8 cellular contexts compared by ENCODE assay signal in genomic region chr3:72722930-72723726, GRCh38.
DNase-seq lines count a peak whose midpoint lies in the region; ATAC-seq and TF ChIP-seq lines count a peak whose summit lies in the region.

No MANE protein-coding gene starts in this region.

- H3K27ac Mint-ChIP-seq in activated T-cell treated with anti-CD3 and anti-CD28 coated beads, Interleukin-2, amount 50 U/mL, for 72 hours: peak overlapping the region; percentile 2

- H3K9me3 ChIP-seq in thyroid gland: no peaks in the 10 kb centered on the region
- H3K9me3 ChIP-seq in OCI-LY7 (ENCODE audit: low read length): no peaks in the 10 kb centered on the region

- H3K4me3 ChIP-seq in thyroid gland (replicated peaks in 1 of 3) (no peak overlapping the region), OCI-LY7 (ENCODE audit: low read depth, low read length, poor library complexity, severe bottlenecking) (no peak overlapping the region)

- H3K4me1 Mint-ChIP-seq in activated T-cell treated with anti-CD3 and anti-CD28 coated beads, Interleukin-2, amount 50 U/mL, for 72 hours (ENCODE audit: low read depth): peaks cover 31% of the 10 kb centered on the region

- H3K27me3 ChIP-seq in thyroid gland: no peaks in the 10 kb centered on the region

- BruUV-seq in OCI-LY7 (replicated peaks; lab: Mats Ljungman, UMichigan): no TSS peak

- no peaks in the 10 kb centered on the region for H3K27me3 Mint-ChIP-seq in activated T-cell treated with anti-CD3 and anti-CD28 coated beads, Interleukin-2, amount 50 U/mL, for 72 hours (ENCODE audit: low read depth)

- no peaks in the 10 kb centered on the region for H3K4me1 ChIP-seq in thyroid gland
- H3K4me1 ChIP-seq in OCI-LY7 (ENCODE audit: insufficient read depth, low read length, poor library complexity, severe bottlenecking): no peaks in the 10 kb centered on the region

- H3K36me3 ChIP-seq in thyroid gland: no peaks in the 10 kb centered on the region
- H3K36me3 ChIP-seq in OCI-LY7 (ENCODE audit: insufficient read depth, low read length): no peaks in the 10 kb centered on the region

- H4K20me1 ChIP-seq in OCI-LY7 (ENCODE audit: insufficient read depth, low read length): no peaks in the 10 kb centered on the region

- CTCF ChIA-PET in OCI-LY7 (lab: Charles Lee; ENCODE audit: unreplicated experiment): no interaction called here

- POLR2A ChIA-PET in OCI-LY7 (lab: Charles Lee): interaction anchor here (0.7 to 1.1 kb wide), 3 partner anchors 15 to 442 kb away, joined by 3 to 5 read pairs (median 3); no protein-coding TSS in a partner anchor

- intact Hi-C loops in thyroid gland (cut with DNase I): no loop called here
- intact Hi-C loops in OCI-LY7 (cut with micrococcal nuclease; ENCODE audit: unreplicated experiment): no loop called here

- peak; percentile 55 for ATAC-seq in GM21381 (IDR thresholded peaks at IDR 0.05; ENCODE audit: unreplicated experiment)
- peak; percentile 94 to 95 for ATAC-seq in activated T-cell treated with anti-CD3 and anti-CD28 coated beads, Interleukin-2, amount 50 U/mL, for 72 hours (replicated peaks in 1 of 2)

- peak; percentile 47 for DNase-seq in AG20443 (ENCODE audit: low spot score)
- peak; percentile 21 to 40 for DNase-seq in activated T-cell treated with anti-CD3 and anti-CD28 coated beads, Interleukin-2, amount 50 U/mL, for 72 hours
- peak; percentile 84 for DNase-seq in iris pigment epithelial cell (ENCODE audit: low read depth)
- DNase-seq in NOMO-1 treated with dmso at 0.1 percent for 144 hours (lab: John Stamatoyannopoulos, UW; ENCODE audit: unreplicated experiment): no peak
- no peak for DNase-seq in NCI-H526 treated with DMSO at 0.1 percent for 48 hours (lab: John Stamatoyannopoulos, UW)
- no peak for DNase-seq in thyroid gland
- DNase-seq in OCI-LY7 (ENCODE audit: low spot score): no peak

- H3K4me2 ChIP-seq in OCI-LY7 (ENCODE audit: low read length): no peak overlapping the region

- 62 to 64% methylated on average over 8 of the region's 8 CpGs for WGBS in thyroid gland, 2 donors

- no peaks in the 10 kb centered on the region for H3K36me3 Mint-ChIP-seq in activated T-cell treated with anti-CD3 and anti-CD28 coated beads, Interleukin-2, amount 50 U/mL, for 72 hours (ENCODE audit: insufficient read depth in 2 of 2)

- no peak overlapping the region for H2AFZ ChIP-seq in OCI-LY7 (ENCODE audit: low read length)

- H3K9me3 Mint-ChIP-seq in activated T-cell treated with anti-CD3 and anti-CD28 coated beads, Interleukin-2, amount 50 U/mL, for 72 hours: no peaks in the 10 kb centered on the region

- H3K9me2 ChIP-seq in OCI-LY7 (ENCODE audit: insufficient read depth, low read length): no peaks in the 10 kb centered on the region

- no peak for TF ChIP-seq POLR2A in thyroid gland (IDR thresholded peaks at IDR 0.05)

- H3K27ac ChIP-seq in thyroid gland (no peak overlapping the region), OCI-LY7 (ENCODE audit: low read depth, low read length, poor library complexity, severe bottlenecking) (no peak overlapping the region)

- peak overlapping the region; percentile 4 to 44 for H3K4me3 Mint-ChIP-seq in activated T-cell treated with anti-CD3 and anti-CD28 coated beads, Interleukin-2, amount 50 U/mL, for 72 hours

- TF ChIP-seq CTCF in thyroid gland (IDR thresholded peaks at IDR 0.05) (no peak), OCI-LY7 (conservative IDR thresholded peaks at IDR 0.05; ENCODE audit: low read length) (no peak)

- H3K79me2 ChIP-seq in OCI-LY7 (ENCODE audit: insufficient read depth, low read depth, low read length): no peaks in the 10 kb centered on the region

Comparison
In these comparisons a context has a peak if more than half of its experiments do, and no peak if none do; other contexts are left out.
1. DNase-seq: peak in AG20443 (single experiment), activated T-cell treated with anti-CD3 and anti-CD28 coated beads, Interleukin-2, amount 50 U/mL, for 72 hours (2 of 2) and iris pigment epithelial cell (single experiment); none in NOMO-1 treated with dmso at 0.1 percent for 144 hours (single experiment), NCI-H526 treated with DMSO at 0.1 percent for 48 hours (single experiment), thyroid gland (0 of 2) and OCI-LY7 (single experiment).